Comparison of ENCODE assay signal across 28 cellular contexts in the genomic region with DNA sequence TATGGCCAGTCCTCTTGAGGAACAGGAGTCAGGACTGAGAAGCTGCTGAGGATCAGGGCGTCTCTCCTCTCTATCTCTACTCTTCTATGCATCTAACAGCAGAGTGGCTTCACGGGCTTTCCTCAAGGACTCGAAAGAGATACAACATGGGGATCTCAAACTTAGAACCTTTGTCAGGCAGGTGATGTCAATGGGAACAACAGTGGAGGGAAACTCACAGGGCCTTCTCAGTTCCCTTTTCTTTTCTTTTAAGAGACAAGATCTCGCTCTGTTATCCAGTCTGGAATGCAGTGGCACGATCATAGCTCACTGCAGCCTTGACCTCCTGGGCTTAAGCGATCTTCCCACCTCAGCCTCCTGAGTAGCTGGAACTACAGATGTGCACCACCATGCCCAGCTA.
"Had no signal": no experiment of that assay in that cellular context is flagged by ENCODE, and none has a peak within 500 bp of the region (broad histone marks: within the 10 kb centered on the region; RNA-seq: fewer than 3 reads in every experiment).

No MANE protein-coding gene starts in this region.

- H3K27me3 ChIP-seq: colonic mucosa, gastrocnemius medialis had no signal

- H3K9me3 ChIP-seq: colonic mucosa, esophagus squamous epithelium, gastrocnemius medialis, heart right ventricle, left lung, lower lobe of right lung, mucosa of descending colon had no signal

- H3K4me3 ChIP-seq: colonic mucosa, esophagus squamous epithelium, gastrocnemius medialis, heart right ventricle, left lung, lower lobe of right lung, mucosa of descending colon had no signal

- DNase-seq: colonic mucosa; cortex of kidney; effector CD8-positive, alpha-beta T cell; effector memory CD8-positive, alpha-beta T cell; endodermal cell; erythroblast; esophagus squamous epithelium; foreskin fibroblast; foreskin melanocyte; gastrocnemius medialis; glutamatergic neuron; head of caudate nucleus; heart right ventricle; hippocampal formation; left cardiac atrium; left lung; left ventricle myocardium superior; lower lobe of right lung; mesenchymal stem cell; mucosa of descending colon; naive thymus-derived CD4-positive, alpha-beta T cell had no signal

- H3K4me1 Mint-ChIP-seq: endodermal cell; mesothelial cell of epicardium; naive thymus-derived CD4-positive, alpha-beta T cell had no signal

- H3K27ac Mint-ChIP-seq: dendritic cell treated with granulocyte-macrophage colony-stimulating factor and Interleukin-4, amounts not matched to agents 40 ng/mL and 50 ng/mL, for 4 days; endodermal cell; mesothelial cell of epicardium; naive thymus-derived CD4-positive, alpha-beta T cell had no signal

- H3K36me3 Mint-ChIP-seq: mesothelial cell of epicardium; naive thymus-derived CD4-positive, alpha-beta T cell had no signal

- H3K4me1 ChIP-seq: colonic mucosa, esophagus squamous epithelium, gastrocnemius medialis, heart right ventricle, left lung, lower lobe of right lung had no signal

- H3K27ac ChIP-seq: colonic mucosa, epithelial cell of prostate, esophagus squamous epithelium, gastrocnemius medialis, heart right ventricle, left lung, lower lobe of right lung had no signal

- ATAC-seq: effector memory CD8-positive, alpha-beta T cell; esophagus mucosa; gastrocnemius medialis; heart right ventricle; left cardiac atrium; left lung; left ventricle myocardium superior; lower lobe of right lung; mucosa of descending colon; naive thymus-derived CD4-positive, alpha-beta T cell had no signal

- H3K36me3 ChIP-seq: colonic mucosa, esophagus squamous epithelium, gastrocnemius medialis, heart right ventricle, left lung, lower lobe of right lung had no signal

- H3K9me3 Mint-ChIP-seq: dendritic cell treated with granulocyte-macrophage colony-stimulating factor and Interleukin-4, amounts not matched to agents 40 ng/mL and 50 ng/mL, for 4 days; effector memory CD8-positive, alpha-beta T cell had no signal

- FAIRE-seq: endometrium, islet of Langerhans, keratinocyte had no signal

- H3K4me3 Mint-ChIP-seq: dendritic cell treated with granulocyte-macrophage colony-stimulating factor and Interleukin-4, amounts not matched to agents 40 ng/mL and 50 ng/mL, for 4 days; effector memory CD8-positive, alpha-beta T cell; endodermal cell; mesothelial cell of epicardium; naive thymus-derived CD4-positive, alpha-beta T cell had no signal
